In the genomic region with DNA sequence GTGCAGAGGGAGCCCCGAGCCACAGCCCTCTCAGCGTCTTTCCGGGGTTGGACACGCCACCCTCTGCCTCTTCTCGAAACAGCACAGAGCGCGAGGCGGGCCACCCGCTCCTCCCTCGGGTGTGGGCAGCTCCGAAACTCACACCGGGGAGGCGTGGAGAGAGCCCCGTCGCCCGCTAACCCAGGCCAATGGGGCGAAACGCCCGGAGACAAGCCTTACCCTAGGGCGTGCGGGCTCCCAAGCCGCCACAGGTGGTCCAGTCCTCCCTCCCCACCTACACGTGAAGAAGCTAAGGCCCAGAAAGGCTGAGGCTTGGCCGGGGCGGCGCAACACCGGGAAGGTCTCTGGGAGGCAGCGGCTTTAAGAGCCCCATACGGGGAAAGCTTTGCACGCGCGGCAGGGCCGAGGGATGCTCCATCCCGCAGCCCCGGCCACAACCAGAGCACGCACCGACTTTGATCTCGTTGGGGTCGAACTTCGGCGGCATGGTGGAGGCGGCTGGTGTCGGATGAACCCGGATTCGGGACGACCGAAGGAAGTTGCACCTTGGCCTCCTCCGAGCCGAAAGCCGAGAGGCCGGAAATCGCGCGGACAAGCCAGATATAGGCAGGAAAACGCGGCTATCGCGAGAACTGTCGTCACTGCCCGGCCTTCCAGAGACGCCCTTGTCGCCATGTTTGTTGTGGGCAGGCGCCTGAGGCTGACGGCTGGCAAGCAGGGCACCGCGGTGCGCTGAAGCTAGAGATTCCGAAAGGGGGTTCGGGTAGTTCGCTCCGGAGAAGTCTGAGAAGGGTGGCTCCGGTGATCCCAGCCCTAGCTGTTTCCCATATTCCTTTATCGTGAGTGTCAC, we compare ENCODE assay signal across 1 cellular context.
TF ChIP-seq lines count a peak whose summit lies in the region.

Gene LRSAM1, plus strand, starts transcription at position 680 of the 850 bp plus-strand sequence. CDS start 3,018 bp downstream, outside the sequence.
Gene RPL12, minus strand, starts transcription at position 576 of the 850 bp plus-strand sequence. Its CDS starts 89 bp downstream, at position 487.

TF ChIP-seq in GM12878, 131 proteins besides CTCF, POLR2A, EP300 and RAD21 (continued from another document):
- TF ChIP-seq, protein P1, sequence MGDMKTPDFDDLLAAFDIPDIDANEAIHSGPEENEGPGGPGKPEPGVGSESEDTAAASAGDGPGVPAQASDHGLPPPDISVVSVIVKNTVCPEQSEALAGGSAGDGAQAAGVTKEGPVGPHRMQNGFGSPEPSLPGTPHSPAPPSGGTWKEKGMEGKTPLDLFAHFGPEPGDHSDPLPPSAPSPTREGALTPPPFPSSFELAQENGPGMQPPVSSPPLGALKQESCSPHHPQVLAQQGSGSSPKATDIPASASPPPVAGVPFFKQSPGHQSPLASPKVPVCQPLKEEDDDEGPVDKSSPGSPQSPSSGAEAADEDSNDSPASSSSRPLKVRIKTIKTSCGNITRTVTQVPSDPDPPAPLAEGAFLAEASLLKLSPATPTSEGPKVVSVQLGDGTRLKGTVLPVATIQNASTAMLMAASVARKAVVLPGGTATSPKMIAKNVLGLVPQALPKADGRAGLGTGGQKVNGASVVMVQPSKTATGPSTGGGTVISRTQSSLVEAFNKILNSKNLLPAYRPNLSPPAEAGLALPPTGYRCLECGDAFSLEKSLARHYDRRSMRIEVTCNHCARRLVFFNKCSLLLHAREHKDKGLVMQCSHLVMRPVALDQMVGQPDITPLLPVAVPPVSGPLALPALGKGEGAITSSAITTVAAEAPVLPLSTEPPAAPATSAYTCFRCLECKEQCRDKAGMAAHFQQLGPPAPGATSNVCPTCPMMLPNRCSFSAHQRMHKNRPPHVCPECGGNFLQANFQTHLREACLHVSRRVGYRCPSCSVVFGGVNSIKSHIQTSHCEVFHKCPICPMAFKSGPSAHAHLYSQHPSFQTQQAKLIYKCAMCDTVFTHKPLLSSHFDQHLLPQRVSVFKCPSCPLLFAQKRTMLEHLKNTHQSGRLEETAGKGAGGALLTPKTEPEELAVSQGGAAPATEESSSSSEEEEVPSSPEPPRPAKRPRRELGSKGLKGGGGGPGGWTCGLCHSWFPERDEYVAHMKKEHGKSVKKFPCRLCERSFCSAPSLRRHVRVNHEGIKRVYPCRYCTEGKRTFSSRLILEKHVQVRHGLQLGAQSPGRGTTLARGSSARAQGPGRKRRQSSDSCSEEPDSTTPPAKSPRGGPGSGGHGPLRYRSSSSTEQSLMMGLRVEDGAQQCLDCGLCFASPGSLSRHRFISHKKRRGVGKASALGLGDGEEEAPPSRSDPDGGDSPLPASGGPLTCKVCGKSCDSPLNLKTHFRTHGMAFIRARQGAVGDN (IDR thresholded peaks at IDR 0.05): peak; percentile 96
- TF ChIP-seq, protein P2, sequence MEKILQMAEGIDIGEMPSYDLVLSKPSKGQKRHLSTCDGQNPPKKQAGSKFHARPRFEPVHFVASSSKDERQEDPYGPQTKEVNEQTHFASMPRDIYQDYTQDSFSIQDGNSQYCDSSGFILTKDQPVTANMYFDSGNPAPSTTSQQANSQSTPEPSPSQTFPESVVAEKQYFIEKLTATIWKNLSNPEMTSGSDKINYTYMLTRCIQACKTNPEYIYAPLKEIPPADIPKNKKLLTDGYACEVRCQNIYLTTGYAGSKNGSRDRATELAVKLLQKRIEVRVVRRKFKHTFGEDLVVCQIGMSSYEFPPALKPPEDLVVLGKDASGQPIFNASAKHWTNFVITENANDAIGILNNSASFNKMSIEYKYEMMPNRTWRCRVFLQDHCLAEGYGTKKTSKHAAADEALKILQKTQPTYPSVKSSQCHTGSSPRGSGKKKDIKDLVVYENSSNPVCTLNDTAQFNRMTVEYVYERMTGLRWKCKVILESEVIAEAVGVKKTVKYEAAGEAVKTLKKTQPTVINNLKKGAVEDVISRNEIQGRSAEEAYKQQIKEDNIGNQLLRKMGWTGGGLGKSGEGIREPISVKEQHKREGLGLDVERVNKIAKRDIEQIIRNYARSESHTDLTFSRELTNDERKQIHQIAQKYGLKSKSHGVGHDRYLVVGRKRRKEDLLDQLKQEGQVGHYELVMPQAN (conservative IDR thresholded peaks at IDR 0.05): peak; percentile 95
- no peak for TF ChIP-seq MEF2A (IDR thresholded peaks at IDR 0.05; ENCODE audit: insufficient read depth, low read depth, low read length)
- peak; percentile 79; the same call in 1 of the 2 replicates for TF ChIP-seq TARDBP (IDR thresholded peaks at IDR 0.05; ENCODE audit: borderline replicate concordance)
- peak; percentile 47 to 60; a peak in 3 of 4 replicates for TF ChIP-seq BHLHE40 (IDR thresholded peaks at IDR 0.05; ENCODE audit: borderline replicate concordance in 1 of 2, low read depth in 2 of 2, low read length in 1 of 2)
- peak in 1 of 2 experiments; percentile 34; a peak in 1 of 3 replicates for TF ChIP-seq EGR1 (IDR thresholded peaks at IDR 0.05; ENCODE audit: borderline replicate concordance in 1 of 2, low read depth in 2 of 2, low read length in 2 of 2)
- TF ChIP-seq ZNF274 (IDR thresholded peaks at IDR 0.05; ENCODE audit: insufficient read depth, insufficient read length): no peak
- TF ChIP-seq SIN3A (IDR thresholded peaks at IDR 0.05; ENCODE audit: low read depth, low read length): peak; percentile 96
- TF ChIP-seq CHD1 (IDR thresholded peaks at IDR 0.05; ENCODE audit: low read depth, low read length): peak; percentile 87
- peak; percentile 17; the same call in 1 of the 2 replicates for TF ChIP-seq IRF3 (IDR thresholded peaks at IDR 0.05)
- peak; percentile 89 for TF ChIP-seq KLF5 (IDR thresholded peaks at IDR 0.05; ENCODE audit: partially characterized antibody)
- peak; percentile 100 for TF ChIP-seq POLR2AphosphoS5 (IDR thresholded peaks at IDR 0.05; ENCODE audit: low read length)
- TF ChIP-seq, protein P3, sequence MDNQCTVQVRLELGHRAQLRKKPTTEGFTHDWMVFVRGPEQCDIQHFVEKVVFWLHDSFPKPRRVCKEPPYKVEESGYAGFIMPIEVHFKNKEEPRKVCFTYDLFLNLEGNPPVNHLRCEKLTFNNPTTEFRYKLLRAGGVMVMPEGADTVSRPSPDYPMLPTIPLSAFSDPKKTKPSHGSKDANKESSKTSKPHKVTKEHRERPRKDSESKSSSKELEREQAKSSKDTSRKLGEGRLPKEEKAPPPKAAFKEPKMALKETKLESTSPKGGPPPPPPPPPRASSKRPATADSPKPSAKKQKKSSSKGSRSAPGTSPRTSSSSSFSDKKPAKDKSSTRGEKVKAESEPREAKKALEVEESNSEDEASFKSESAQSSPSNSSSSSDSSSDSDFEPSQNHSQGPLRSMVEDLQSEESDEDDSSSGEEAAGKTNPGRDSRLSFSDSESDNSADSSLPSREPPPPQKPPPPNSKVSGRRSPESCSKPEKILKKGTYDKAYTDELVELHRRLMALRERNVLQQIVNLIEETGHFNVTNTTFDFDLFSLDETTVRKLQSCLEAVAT (IDR thresholded peaks at IDR 0.05): peak; percentile 95
- no peak; the same call in 1 of the 2 replicates for TF ChIP-seq MTA2 (IDR thresholded peaks at IDR 0.05; ENCODE audit: low read depth)
- TF ChIP-seq TBL1XR1 (IDR thresholded peaks at IDR 0.05; ENCODE audit: low read depth, low read length): peak; percentile 82
- TF ChIP-seq TCF12 (IDR thresholded peaks at IDR 0.05; ENCODE audit: low read depth, low read length): peak; percentile 94
- peak; percentile 94 for TF ChIP-seq HDAC6 (IDR thresholded peaks at IDR 0.05; ENCODE audit: unreplicated experiment)
- TF ChIP-seq E4F1 (IDR thresholded peaks at IDR 0.05; ENCODE audit: borderline replicate concordance, partially characterized antibody): peak; percentile 72
- TF ChIP-seq SPI1 (IDR thresholded peaks at IDR 0.05; ENCODE audit: borderline replicate concordance, insufficient read depth, low read depth, low read length): no peak
- no peak for TF ChIP-seq TCF7 (IDR thresholded peaks at IDR 0.05; ENCODE audit: borderline replicate concordance)
- no peak for TF ChIP-seq PAX8 (IDR thresholded peaks at IDR 0.05)
- TF ChIP-seq SREBF2 (IDR thresholded peaks at IDR 0.05; ENCODE audit: low read length): no peak
- TF ChIP-seq RELA (IDR thresholded peaks at IDR 0.05; ENCODE audit: borderline replicate concordance, partially characterized antibody): peak; percentile 77
- TF ChIP-seq RELB (IDR thresholded peaks at IDR 0.05; ENCODE audit: low read depth): peak; percentile 73
- TF ChIP-seq, protein P4, sequence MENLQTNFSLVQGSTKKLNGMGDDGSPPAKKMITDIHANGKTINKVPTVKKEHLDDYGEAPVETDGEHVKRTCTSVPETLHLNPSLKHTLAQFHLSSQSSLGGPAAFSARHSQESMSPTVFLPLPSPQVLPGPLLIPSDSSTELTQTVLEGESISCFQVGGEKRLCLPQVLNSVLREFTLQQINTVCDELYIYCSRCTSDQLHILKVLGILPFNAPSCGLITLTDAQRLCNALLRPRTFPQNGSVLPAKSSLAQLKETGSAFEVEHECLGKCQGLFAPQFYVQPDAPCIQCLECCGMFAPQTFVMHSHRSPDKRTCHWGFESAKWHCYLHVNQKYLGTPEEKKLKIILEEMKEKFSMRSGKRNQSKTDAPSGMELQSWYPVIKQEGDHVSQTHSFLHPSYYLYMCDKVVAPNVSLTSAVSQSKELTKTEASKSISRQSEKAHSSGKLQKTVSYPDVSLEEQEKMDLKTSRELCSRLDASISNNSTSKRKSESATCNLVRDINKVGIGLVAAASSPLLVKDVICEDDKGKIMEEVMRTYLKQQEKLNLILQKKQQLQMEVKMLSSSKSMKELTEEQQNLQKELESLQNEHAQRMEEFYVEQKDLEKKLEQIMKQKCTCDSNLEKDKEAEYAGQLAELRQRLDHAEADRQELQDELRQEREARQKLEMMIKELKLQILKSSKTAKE (IDR thresholded peaks at IDR 0.05; ENCODE audit: low read depth, poor library complexity, severe bottlenecking): no peak
- TF ChIP-seq PBX3 (IDR thresholded peaks at IDR 0.05; ENCODE audit: insufficient replicate concordance, low read depth, low read length): no peak
- TF ChIP-seq ZSCAN29 (IDR thresholded peaks at IDR 0.05): peak; percentile 85
- peak; percentile 74 for TF ChIP-seq NR2F1 (conservative IDR thresholded peaks at IDR 0.05)
- no peak for TF ChIP-seq ZNF622 (IDR thresholded peaks at IDR 0.05)
- TF ChIP-seq EED (IDR thresholded peaks at IDR 0.05; ENCODE audit: low read depth): 0 out of 2 replicates have a peak, but pooled peaks have one; percentile 39
- no peak for TF ChIP-seq RUNX3 (IDR thresholded peaks at IDR 0.05; ENCODE audit: low read length)
